8 cellular contexts compared by ENCODE assay signal in the genomic region with DNA sequence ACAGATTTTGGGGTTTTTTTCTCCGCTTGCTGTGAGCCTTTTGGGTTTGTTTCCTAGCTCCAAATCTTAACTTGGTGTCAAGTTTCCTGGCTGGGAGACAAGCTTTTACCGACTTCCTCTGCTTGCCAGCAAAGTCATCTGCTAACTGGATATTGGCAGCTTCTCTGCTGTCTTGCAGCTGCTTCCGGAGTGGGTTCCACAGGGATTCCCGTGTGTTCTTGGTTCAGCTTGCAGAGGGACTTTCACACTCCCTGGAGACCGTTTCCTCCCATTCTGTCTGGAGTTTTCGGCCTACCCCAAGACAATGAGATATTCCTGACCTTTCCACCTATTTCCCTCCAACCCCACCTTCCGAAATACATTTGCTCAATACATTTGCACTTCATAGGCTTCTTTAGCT. TPM values are rescaled to one million over a fixed set of nuclear protein-coding genes. Genes with fewer than 3 reads are reported as not detected.
DNase-seq lines count a peak whose midpoint lies in the region; ATAC-seq lines count a peak whose summit lies in the region.

No MANE protein-coding gene starts in this region.

- ATAC-seq in GM21526 (IDR thresholded peaks at IDR 0.05; ENCODE audit: low FRiP score, unreplicated experiment) (no peak), GM18868 (IDR thresholded peaks at IDR 0.05; ENCODE audit: unreplicated experiment) (no peak)

- DNase-seq in DMS79 (lab: John Stamatoyannopoulos, UW): peak; percentile 10
- peak; percentile 80 for DNase-seq in NCI-H2196 treated with DMSO at 0.1 percent for 48 hours (lab: John Stamatoyannopoulos, UW; ENCODE audit: unreplicated experiment)
- DNase-seq in dermis microvascular lymphatic vessel endothelial cell (ENCODE audit: low read depth in 2 of 2): peak; percentile 76 to 99
- peak; percentile 97 for DNase-seq in myocyte (ENCODE audit: low read depth)
- no peak for DNase-seq in retina
- no peak for DNase-seq in NCI-H526 treated with DMSO at 0.1 percent for 48 hours (lab: John Stamatoyannopoulos, UW)

RNA-seq across cellular contexts. Expression of a gene that starts 2.2 kb away (rescaled TPM):
- total RNA-seq in dermis microvascular lymphatic vessel endothelial cell: 57.9 and 60.7 TPM in 2 replicates
- 83.4 and 92.8 TPM in 2 replicates for total RNA-seq in myocyte
- 106 TPM for polyA plus RNA-seq in myocyte (2012)

RNA-seq across cellular contexts. Expression of a gene that starts 41.8 kb away (rescaled TPM):
- total RNA-seq in dermis microvascular lymphatic vessel endothelial cell (32.6 and 80.5 TPM in 2 replicates), myocyte (60.5 and 75.0 TPM in 2 replicates)
- polyA plus RNA-seq in myocyte (2012): 120 TPM

Comparison
In these comparisons a context has a peak if more than half of its experiments do, and no peak if none do; other contexts are left out.
1. DNase-seq: peak in DMS79 (single experiment), NCI-H2196 treated with DMSO at 0.1 percent for 48 hours (single experiment), dermis microvascular lymphatic vessel endothelial cell (2 of 2) and myocyte (single experiment); none in retina (single experiment) and NCI-H526 treated with DMSO at 0.1 percent for 48 hours (single experiment).